ENCODE assay signal across 1 cellular context in genomic region chr14:76904740-76905569, GRCh38.
TF ChIP-seq lines count a peak whose summit lies in the region.

No MANE protein-coding gene starts in this region.

TF ChIP-seq in HEK293, 187 proteins besides CTCF, POLR2A, EP300 and RAD21 (continued from another document and continues in another):
- TF ChIP-seq, protein P1, sequence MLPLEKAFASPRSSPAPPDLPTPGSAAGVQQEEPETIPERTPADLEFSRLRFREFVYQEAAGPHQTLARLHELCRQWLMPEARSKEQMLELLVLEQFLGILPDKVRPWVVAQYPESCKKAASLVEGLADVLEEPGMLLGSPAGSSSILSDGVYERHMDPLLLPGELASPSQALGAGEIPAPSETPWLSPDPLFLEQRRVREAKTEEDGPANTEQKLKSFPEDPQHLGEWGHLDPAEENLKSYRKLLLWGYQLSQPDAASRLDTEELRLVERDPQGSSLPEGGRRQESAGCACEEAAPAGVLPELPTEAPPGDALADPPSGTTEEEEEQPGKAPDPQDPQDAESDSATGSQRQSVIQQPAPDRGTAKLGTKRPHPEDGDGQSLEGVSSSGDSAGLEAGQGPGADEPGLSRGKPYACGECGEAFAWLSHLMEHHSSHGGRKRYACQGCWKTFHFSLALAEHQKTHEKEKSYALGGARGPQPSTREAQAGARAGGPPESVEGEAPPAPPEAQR (tag by site-specific recombination; IDR thresholded peaks at IDR 0.05), result no peak
- TF ChIP-seq ZNF221 (tag by site-specific recombination; IDR thresholded peaks at IDR 0.05; ENCODE audit: borderline replicate concordance) (no peak), ZNF830 (tag by site-specific recombination; IDR thresholded peaks at IDR 0.05; ENCODE audit: low read depth) (no peak), ZNF600 (tag by site-specific recombination; IDR thresholded peaks at IDR 0.05) (peak; percentile 51; the same call in 1 of the 2 replicates), ZNF585B (tag by site-specific recombination; IDR thresholded peaks at IDR 0.05) (no peak), ZNF114 (tag by site-specific recombination; IDR thresholded peaks at IDR 0.05) (no peak), ZNF768 (tag by site-specific recombination; IDR thresholded peaks at IDR 0.05) (no peak), ZNF626 (tag by site-specific recombination; IDR thresholded peaks at IDR 0.05) (no peak), ZNF16 (tag by site-specific recombination; IDR thresholded peaks at IDR 0.05; ENCODE audit: low read depth) (no peak), ZFP69B (tag by site-specific recombination; IDR thresholded peaks at IDR 0.05) (no peak), ZNF561 (tag by site-specific recombination; IDR thresholded peaks at IDR 0.05; ENCODE audit: borderline replicate concordance) (no peak), PRDM1 (tag by site-specific recombination; IDR thresholded peaks at IDR 0.05) (peak; percentile 51; the same call in 1 of the 2 replicates), ZNF658 (tag by site-specific recombination; IDR thresholded peaks at IDR 0.05) (no peak), ZNF132 (tag by site-specific recombination; IDR thresholded peaks at IDR 0.05; ENCODE audit: borderline replicate concordance) (no peak), GFI1B (tag by site-specific recombination; IDR thresholded peaks at IDR 0.05) (peak; percentile 69; the same call in 1 of the 2 replicates), SP7 (tag by site-specific recombination; IDR thresholded peaks at IDR 0.05) (peak; percentile 90), ZNF391 (tag by site-specific recombination; IDR thresholded peaks at IDR 0.05; ENCODE audit: borderline replicate concordance, low read depth) (no peak), TRIM28 (IDR thresholded peaks at IDR 0.05; ENCODE audit: borderline replicate concordance, low read length) (peak; percentile 61; the same call in 1 of the 2 replicates), EGR2 (tag by site-specific recombination; IDR thresholded peaks at IDR 0.05; ENCODE audit: low read depth) (no peak), ZNF501 (tag by site-specific recombination; IDR thresholded peaks at IDR 0.05) (no peak), KLF17 (tag by site-specific recombination; IDR thresholded peaks at IDR 0.05) (no peak), ZNF624 (tag by site-specific recombination; IDR thresholded peaks at IDR 0.05) (no peak), ZNF843 (tag by site-specific recombination; IDR thresholded peaks at IDR 0.05) (peak; percentile 82), ZNF311 (tag by site-specific recombination; IDR thresholded peaks at IDR 0.05; ENCODE audit: borderline replicate concordance) (no peak), ZNF274 (IDR thresholded peaks at IDR 0.05; ENCODE audit: low read length) (no peak), ZNF274 (tag by site-specific recombination; IDR thresholded peaks at IDR 0.05; ENCODE audit: borderline replicate concordance) (no peak), ZNF785 (tag by site-specific recombination; IDR thresholded peaks at IDR 0.05) (no peak), GLIS1 (tag by site-specific recombination; IDR thresholded peaks at IDR 0.05) (peak; percentile 84), ZNF792 (tag by site-specific recombination; IDR thresholded peaks at IDR 0.05) (no peak), ZNF155 (tag by site-specific recombination; IDR thresholded peaks at IDR 0.05) (no peak), ZNF777 (tag by site-specific recombination; IDR thresholded peaks at IDR 0.05; ENCODE audit: borderline replicate concordance) (no peak), IKZF3 (tag by site-specific recombination; IDR thresholded peaks at IDR 0.05) (no peak), ZNF571 (tag by site-specific recombination; IDR thresholded peaks at IDR 0.05) (no peak), ZSCAN16 (tag by site-specific recombination; IDR thresholded peaks at IDR 0.05) (peak; percentile 93), ZNF354C (tag by site-specific recombination; IDR thresholded peaks at IDR 0.05; ENCODE audit: borderline replicate concordance, low read depth) (no peak), SCRT2 (tag by site-specific recombination; IDR thresholded peaks at IDR 0.05) (no peak), ZBTB7A (tag by site-specific recombination; IDR thresholded peaks at IDR 0.05; ENCODE audit: low read depth) (no peak), ZBTB49 (tag by site-specific recombination; IDR thresholded peaks at IDR 0.05; ENCODE audit: low read depth) (no peak), ZEB2 (tag by site-specific recombination; IDR thresholded peaks at IDR 0.05) (peak; percentile 84), ZNF10 (tag by site-specific recombination; IDR thresholded peaks at IDR 0.05) (no peak), ZNF610 (tag by site-specific recombination; IDR thresholded peaks at IDR 0.05; ENCODE audit: borderline replicate concordance) (no peak), ZNF366 (tag by site-specific recombination; conservative IDR thresholded peaks at IDR 0.05) (peak; percentile 55), ZBTB1 (tag by site-specific recombination; IDR thresholded peaks at IDR 0.05) (no peak), ZNF837 (tag by site-specific recombination; IDR thresholded peaks at IDR 0.05) (no peak), REPIN1 (tag by site-specific recombination; IDR thresholded peaks at IDR 0.05; ENCODE audit: low read depth) (no peak), ZNF404 (tag by site-specific recombination; IDR thresholded peaks at IDR 0.05) (no peak), ZNF138 (tag by site-specific recombination; IDR thresholded peaks at IDR 0.05; ENCODE audit: borderline replicate concordance) (no peak), ZNF670 (tag by site-specific recombination; IDR thresholded peaks at IDR 0.05; ENCODE audit: low read depth) (no peak), ZNF324 (tag by site-specific recombination; IDR thresholded peaks at IDR 0.05) (no peak), ZNF488 (tag by site-specific recombination; IDR thresholded peaks at IDR 0.05) (no peak), ZNF596 (tag by site-specific recombination; IDR thresholded peaks at IDR 0.05) (no peak), ZNF121 (tag by site-specific recombination; IDR thresholded peaks at IDR 0.05) (no peak), ZNF157 (tag by site-specific recombination; IDR thresholded peaks at IDR 0.05) (no peak), SP3 (tag by site-specific recombination; IDR thresholded peaks at IDR 0.05) (no peak)
- TF ChIP-seq, protein P2, sequence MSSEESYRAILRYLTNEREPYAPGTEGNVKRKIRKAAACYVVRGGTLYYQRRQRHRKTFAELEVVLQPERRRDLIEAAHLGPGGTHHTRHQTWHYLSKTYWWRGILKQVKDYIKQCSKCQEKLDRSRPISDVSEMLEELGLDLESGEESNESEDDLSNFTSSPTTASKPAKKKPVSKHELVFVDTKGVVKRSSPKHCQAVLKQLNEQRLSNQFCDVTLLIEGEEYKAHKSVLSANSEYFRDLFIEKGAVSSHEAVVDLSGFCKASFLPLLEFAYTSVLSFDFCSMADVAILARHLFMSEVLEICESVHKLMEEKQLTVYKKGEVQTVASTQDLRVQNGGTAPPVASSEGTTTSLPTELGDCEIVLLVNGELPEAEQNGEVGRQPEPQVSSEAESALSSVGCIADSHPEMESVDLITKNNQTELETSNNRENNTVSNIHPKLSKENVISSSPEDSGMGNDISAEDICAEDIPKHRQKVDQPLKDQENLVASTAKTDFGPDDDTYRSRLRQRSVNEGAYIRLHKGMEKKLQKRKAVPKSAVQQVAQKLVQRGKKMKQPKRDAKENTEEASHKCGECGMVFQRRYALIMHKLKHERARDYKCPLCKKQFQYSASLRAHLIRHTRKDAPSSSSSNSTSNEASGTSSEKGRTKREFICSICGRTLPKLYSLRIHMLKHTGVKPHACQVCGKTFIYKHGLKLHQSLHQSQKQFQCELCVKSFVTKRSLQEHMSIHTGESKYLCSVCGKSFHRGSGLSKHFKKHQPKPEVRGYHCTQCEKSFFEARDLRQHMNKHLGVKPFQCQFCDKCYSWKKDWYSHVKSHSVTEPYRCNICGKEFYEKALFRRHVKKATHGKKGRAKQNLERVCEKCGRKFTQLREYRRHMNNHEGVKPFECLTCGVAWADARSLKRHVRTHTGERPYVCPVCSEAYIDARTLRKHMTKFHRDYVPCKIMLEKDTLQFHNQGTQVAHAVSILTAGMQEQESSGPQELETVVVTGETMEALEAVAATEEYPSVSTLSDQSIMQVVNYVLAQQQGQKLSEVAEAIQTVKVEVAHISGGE (tag by site-specific recombination; conservative IDR thresholded peaks at IDR 0.05; ENCODE audit: low read depth), result no peak
- TF ChIP-seq, protein P3, sequence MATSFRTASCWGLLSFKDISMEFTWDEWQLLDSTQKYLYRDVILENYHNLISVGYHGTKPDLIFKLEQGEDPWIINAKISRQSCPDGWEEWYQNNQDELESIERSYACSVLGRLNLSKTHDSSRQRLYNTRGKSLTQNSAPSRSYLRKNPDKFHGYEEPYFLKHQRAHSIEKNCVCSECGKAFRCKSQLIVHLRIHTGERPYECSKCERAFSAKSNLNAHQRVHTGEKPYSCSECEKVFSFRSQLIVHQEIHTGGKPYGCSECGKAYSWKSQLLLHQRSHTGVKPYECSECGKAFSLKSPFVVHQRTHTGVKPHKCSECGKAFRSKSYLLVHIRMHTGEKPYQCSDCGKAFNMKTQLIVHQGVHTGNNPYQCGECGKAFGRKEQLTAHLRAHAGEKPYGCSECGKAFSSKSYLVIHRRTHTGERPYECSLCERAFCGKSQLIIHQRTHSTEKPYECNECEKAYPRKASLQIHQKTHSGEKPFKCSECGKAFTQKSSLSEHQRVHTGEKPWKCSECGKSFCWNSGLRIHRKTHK (tag by site-specific recombination; IDR thresholded peaks at IDR 0.05), result no peak
- TF ChIP-seq, protein P4, sequence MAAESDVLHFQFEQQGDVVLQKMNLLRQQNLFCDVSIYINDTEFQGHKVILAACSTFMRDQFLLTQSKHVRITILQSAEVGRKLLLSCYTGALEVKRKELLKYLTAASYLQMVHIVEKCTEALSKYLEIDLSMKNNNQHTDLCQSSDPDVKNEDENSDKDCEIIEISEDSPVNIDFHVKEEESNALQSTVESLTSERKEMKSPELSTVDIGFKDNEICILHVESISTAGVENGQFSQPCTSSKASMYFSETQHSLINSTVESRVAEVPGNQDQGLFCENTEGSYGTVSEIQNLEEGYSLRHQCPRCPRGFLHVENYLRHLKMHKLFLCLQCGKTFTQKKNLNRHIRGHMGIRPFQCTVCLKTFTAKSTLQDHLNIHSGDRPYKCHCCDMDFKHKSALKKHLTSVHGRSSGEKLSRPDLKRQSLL (tag by site-specific recombination; IDR thresholded peaks at IDR 0.05), result no peak
- TF ChIP-seq, protein P5, sequence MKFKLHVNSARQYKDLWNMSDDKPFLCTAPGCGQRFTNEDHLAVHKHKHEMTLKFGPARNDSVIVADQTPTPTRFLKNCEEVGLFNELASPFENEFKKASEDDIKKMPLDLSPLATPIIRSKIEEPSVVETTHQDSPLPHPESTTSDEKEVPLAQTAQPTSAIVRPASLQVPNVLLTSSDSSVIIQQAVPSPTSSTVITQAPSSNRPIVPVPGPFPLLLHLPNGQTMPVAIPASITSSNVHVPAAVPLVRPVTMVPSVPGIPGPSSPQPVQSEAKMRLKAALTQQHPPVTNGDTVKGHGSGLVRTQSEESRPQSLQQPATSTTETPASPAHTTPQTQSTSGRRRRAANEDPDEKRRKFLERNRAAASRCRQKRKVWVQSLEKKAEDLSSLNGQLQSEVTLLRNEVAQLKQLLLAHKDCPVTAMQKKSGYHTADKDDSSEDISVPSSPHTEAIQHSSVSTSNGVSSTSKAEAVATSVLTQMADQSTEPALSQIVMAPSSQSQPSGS (tag by site-specific recombination; IDR thresholded peaks at IDR 0.05; ENCODE audit: low read depth), result 0 out of 2 replicates have a peak, but pooled peaks have one; percentile 12
- TF ChIP-seq, protein P6, sequence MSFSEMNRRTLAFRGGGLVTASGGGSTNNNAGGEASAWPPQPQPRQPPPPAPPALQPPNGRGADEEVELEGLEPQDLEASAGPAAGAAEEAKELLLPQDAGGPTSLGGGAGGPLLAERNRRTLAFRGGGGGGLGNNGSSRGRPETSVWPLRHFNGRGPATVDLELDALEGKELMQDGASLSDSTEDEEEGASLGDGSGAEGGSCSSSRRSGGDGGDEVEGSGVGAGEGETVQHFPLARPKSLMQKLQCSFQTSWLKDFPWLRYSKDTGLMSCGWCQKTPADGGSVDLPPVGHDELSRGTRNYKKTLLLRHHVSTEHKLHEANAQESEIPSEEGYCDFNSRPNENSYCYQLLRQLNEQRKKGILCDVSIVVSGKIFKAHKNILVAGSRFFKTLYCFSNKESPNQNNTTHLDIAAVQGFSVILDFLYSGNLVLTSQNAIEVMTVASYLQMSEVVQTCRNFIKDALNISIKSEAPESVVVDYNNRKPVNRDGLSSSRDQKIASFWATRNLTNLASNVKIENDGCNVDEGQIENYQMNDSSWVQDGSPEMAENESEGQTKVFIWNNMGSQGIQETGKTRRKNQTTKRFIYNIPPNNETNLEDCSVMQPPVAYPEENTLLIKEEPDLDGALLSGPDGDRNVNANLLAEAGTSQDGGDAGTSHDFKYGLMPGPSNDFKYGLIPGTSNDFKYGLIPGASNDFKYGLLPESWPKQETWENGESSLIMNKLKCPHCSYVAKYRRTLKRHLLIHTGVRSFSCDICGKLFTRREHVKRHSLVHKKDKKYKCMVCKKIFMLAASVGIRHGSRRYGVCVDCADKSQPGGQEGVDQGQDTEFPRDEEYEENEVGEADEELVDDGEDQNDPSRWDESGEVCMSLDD (tag by site-specific recombination; IDR thresholded peaks at IDR 0.05), result 0 out of 2 replicates have a peak, but pooled peaks have one; percentile 24
